In the genomic region with DNA sequence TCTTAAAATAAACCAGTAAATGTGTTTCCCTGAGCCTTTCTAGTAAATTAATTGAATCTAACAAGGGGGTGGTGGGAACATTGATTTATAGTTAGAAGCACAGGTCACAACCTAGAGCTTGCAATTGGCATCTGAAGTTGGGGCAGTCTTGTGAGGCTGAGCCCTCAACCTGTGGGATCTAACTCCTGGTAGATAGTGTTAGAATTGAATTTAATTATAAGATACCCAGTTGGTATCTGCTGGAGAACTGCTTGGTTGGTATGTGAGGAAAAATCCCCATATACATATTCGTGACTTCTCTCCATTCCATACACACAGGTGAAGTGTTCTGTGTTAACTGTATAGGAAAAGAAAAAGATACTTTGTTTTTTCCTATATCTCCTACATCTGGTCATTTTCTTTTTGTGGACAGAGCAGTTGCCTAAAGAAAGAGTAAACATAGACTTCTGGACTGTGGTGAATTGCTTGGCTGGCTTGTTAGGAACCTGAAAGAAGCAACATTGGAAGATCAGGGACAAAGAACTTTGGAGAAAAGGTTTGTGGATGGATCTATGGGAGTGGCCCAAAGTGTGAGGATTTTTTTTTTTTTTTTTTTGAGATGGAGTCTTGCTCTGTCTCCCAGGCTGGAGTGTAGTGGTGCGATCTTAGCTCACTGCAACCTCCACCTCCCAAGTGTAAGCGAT, we compare ENCODE assay signal across 29 cellular contexts. TPM values are rescaled to one million over a fixed set of nuclear protein-coding genes. Genes with fewer than 3 reads are reported as not detected.
"Had no signal": no experiment of that assay in that cellular context is flagged by ENCODE, and none has a peak within 500 bp of the region (broad histone marks: within the 10 kb centered on the region; RNA-seq: fewer than 3 reads in every experiment).

No MANE protein-coding gene starts in this region.

- H3K27me3 ChIP-seq: colonic mucosa had no signal

- H3K4me3 ChIP-seq: colonic mucosa, esophagus squamous epithelium, gastrocnemius medialis, heart right ventricle, left ventricle myocardium inferior, lower lobe of right lung, mucosa of descending colon had no signal

- FAIRE-seq: endometrium, islet of Langerhans, keratinocyte had no signal

- DNase-seq: colonic mucosa; cortex of kidney; effector CD8-positive, alpha-beta T cell; effector memory CD8-positive, alpha-beta T cell; endodermal cell; erythroblast; esophagus squamous epithelium; foreskin fibroblast; foreskin melanocyte; gastrocnemius medialis; glutamatergic neuron; head of caudate nucleus; heart right ventricle; hippocampal formation; left cardiac atrium; left ventricle myocardium inferior; lower lobe of right lung; mesenchymal stem cell; mucosa of descending colon; naive B cell had no signal

- H3K36me3 Mint-ChIP-seq: mesothelial cell of epicardium had no signal

- H3K4me3 Mint-ChIP-seq: dendritic cell treated with granulocyte-macrophage colony-stimulating factor and Interleukin-4, amounts not matched to agents 40 ng/mL and 50 ng/mL, for 4 days; effector memory CD8-positive, alpha-beta T cell; endodermal cell; mesothelial cell of epicardium had no signal

- H3K9me3 ChIP-seq: colonic mucosa, esophagus squamous epithelium, gastrocnemius medialis, left ventricle myocardium inferior, lower lobe of right lung, mucosa of descending colon had no signal

- H3K36me3 ChIP-seq: colonic mucosa, esophagus squamous epithelium, gastrocnemius medialis, heart right ventricle, left ventricle myocardium inferior, lower lobe of right lung had no signal

- H3K4me1 ChIP-seq: colonic mucosa, esophagus squamous epithelium, gastrocnemius medialis, heart right ventricle, left ventricle myocardium inferior, lower lobe of right lung had no signal

- H3K27ac ChIP-seq: colonic mucosa, epithelial cell of prostate, esophagus squamous epithelium, gastrocnemius medialis, heart right ventricle, left ventricle myocardium inferior, lower lobe of right lung had no signal

- H3K4me1 Mint-ChIP-seq: naive B cell had no signal

- H3K27ac Mint-ChIP-seq: dendritic cell treated with granulocyte-macrophage colony-stimulating factor and Interleukin-4, amounts not matched to agents 40 ng/mL and 50 ng/mL, for 4 days; effector memory CD8-positive, alpha-beta T cell; endodermal cell; mesothelial cell of epicardium; naive B cell had no signal

- H3K9me3 Mint-ChIP-seq: dendritic cell treated with granulocyte-macrophage colony-stimulating factor and Interleukin-4, amounts not matched to agents 40 ng/mL and 50 ng/mL, for 4 days; effector memory CD8-positive, alpha-beta T cell had no signal

- ATAC-seq: effector memory CD8-positive, alpha-beta T cell; esophagus mucosa; gastrocnemius medialis; heart right ventricle; left cardiac atrium; lower lobe of right lung; mucosa of descending colon had no signal

RNA-seq across cellular contexts. Expression of a gene that starts 36.7 kb away (rescaled TPM):
- total RNA-seq: glomerular endothelial cell, lung microvascular endothelial cell had no signal
